19 cellular contexts compared by ENCODE assay signal in the genomic region with DNA sequence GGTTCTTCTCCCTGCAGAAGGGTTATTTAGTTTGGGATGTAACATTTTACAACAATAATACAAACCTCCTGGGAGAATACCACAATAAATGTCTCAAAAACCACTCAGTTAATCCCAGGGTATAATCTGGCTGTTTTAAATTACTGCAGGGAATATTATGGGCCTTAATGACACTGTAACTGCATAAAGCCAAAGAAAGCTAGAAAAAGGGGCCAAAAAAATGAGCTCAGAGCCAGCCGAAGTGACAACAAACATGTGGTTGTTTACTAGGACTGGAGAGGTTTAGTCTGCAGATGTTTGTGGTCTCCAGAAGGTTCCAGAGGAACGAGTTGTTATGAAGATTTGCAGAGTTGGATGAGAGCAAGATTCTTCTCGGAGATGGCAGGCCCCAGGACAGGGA.
A peak's percentile ranks its signal among the peaks of the same experiment; 100 is the strongest.
DNase-seq lines count a peak whose midpoint lies in the region; ATAC-seq and TF ChIP-seq lines count a peak whose summit lies in the region.
"Had no signal": no experiment of that assay in that cellular context is flagged by ENCODE, and none has a peak within 500 bp of the region (broad histone marks: within the 10 kb centered on the region; RNA-seq: fewer than 3 reads in every experiment).

No MANE protein-coding gene starts in this region.

- H3K27ac ChIP-seq in colonic mucosa, result no peak overlapping the region
- H3K27ac ChIP-seq: 22Rv1, Peyer's patch had no signal

- H3K9ac ChIP-seq in adipocyte (ENCODE audit: low read length) (no peak overlapping the region), colonic mucosa (ENCODE audit: low read depth in 2 of 2, low read length in 2 of 2) (no peak overlapping the region)

- H3K9me3 ChIP-seq in adipocyte (ENCODE audit: control insufficient read depth, low read length), result peaks cover 3% of the 10 kb centered on the region
- H3K9me3 ChIP-seq in BE2C, result no peaks in the 10 kb centered on the region
- no peaks in the 10 kb centered on the region for H3K9me3 ChIP-seq in colonic mucosa
- H3K9me3 ChIP-seq: Peyer's patch had no signal

- intact Hi-C loops in colonic mucosa (cut with DNase I), result no loop called here

- no peak overlapping the region for H3K4me3 ChIP-seq in adipocyte (ENCODE audit: low read length)
- H3K4me3 ChIP-seq in fibroblast of mammary gland (ENCODE audit: control insufficient read depth, low read depth, low read length), result no peak overlapping the region
- no peak overlapping the region for H3K4me3 ChIP-seq in BE2C (ENCODE audit: low read depth, low read length)
- H3K4me3 ChIP-seq in colonic mucosa, result no peak overlapping the region
- H3K4me3 ChIP-seq: Peyer's patch had no signal

- TF ChIP-seq CTCF in fibroblast of mammary gland (conservative IDR thresholded peaks at IDR 0.05; ENCODE audit: control insufficient read depth, insufficient read depth, low read depth, low read length) (no peak), BE2C (IDR thresholded peaks at IDR 0.05; ENCODE audit: low read depth, low read length) (no peak), colonic mucosa (IDR thresholded peaks at IDR 0.05) (no peak)

- H3K36me3 ChIP-seq in adipocyte (ENCODE audit: control insufficient read depth, insufficient read depth, low read length, severe bottlenecking) (peaks cover 33% of the 10 kb centered on the region), BE2C (no peaks in the 10 kb centered on the region), colonic mucosa (no peaks in the 10 kb centered on the region)
- H3K36me3 ChIP-seq: Peyer's patch had no signal

- no peaks in the 10 kb centered on the region for H3K27me3 ChIP-seq in adipocyte (replicated peaks; ENCODE audit: control insufficient read depth, insufficient read depth, low read length)
- H3K27me3 ChIP-seq in BE2C, result no peaks in the 10 kb centered on the region
- no peaks in the 10 kb centered on the region for H3K27me3 ChIP-seq in colonic mucosa
- H3K27me3 ChIP-seq: Peyer's patch had no signal

- DNase-seq in AG08395 (ENCODE audit: low spot score) (peak; percentile 51), GM04504 (ENCODE audit: low read depth) (peak; percentile 64), adipocyte (ENCODE audit: low read depth) (peak; percentile 32), fibroblast of mammary gland (ENCODE audit: low read depth) (peak; percentile 20), BE2C (no peak), colonic mucosa (no peak)
- no peak for DNase-seq in activated CD4-positive, CD25-positive, alpha-beta regulatory T cell (lab: John Stamatoyannopoulos, UW)
- DNase-seq: AML-193; CD4-positive, alpha-beta memory T cell; DMS79; GOT3; NCI-H1105 treated with DMSO at 0.1 percent for 48 hours; NCI-H187 treated with DMSO at 0.1 percent for 48 hours; NCI-H446; NCI-H774; Peyer's patch; SHP77 treated with DMSO at 0.1 percent for 48 hours had no signal

- ATAC-seq in HG03135 (IDR thresholded peaks at IDR 0.05; ENCODE audit: unreplicated experiment), result no peak

- H3K4me1 ChIP-seq in adipocyte (ENCODE audit: control insufficient read depth, insufficient read depth, low read length) (no peaks in the 10 kb centered on the region), BE2C (no peaks in the 10 kb centered on the region), colonic mucosa (no peaks in the 10 kb centered on the region)
- H3K4me1 ChIP-seq: Peyer's patch had no signal

Comparison
In these comparisons a context has a peak if more than half of its experiments do, and no peak if none do; other contexts are left out.
1. DNase-seq: peak in AG08395 (single experiment), GM04504 (single experiment), adipocyte (single experiment) and fibroblast of mammary gland (single experiment); none in activated CD4-positive, CD25-positive, alpha-beta regulatory T cell (0 of 4), BE2C (single experiment) and colonic mucosa (single experiment).